ENCODE assay signal across 2 cellular contexts in the genomic region with DNA sequence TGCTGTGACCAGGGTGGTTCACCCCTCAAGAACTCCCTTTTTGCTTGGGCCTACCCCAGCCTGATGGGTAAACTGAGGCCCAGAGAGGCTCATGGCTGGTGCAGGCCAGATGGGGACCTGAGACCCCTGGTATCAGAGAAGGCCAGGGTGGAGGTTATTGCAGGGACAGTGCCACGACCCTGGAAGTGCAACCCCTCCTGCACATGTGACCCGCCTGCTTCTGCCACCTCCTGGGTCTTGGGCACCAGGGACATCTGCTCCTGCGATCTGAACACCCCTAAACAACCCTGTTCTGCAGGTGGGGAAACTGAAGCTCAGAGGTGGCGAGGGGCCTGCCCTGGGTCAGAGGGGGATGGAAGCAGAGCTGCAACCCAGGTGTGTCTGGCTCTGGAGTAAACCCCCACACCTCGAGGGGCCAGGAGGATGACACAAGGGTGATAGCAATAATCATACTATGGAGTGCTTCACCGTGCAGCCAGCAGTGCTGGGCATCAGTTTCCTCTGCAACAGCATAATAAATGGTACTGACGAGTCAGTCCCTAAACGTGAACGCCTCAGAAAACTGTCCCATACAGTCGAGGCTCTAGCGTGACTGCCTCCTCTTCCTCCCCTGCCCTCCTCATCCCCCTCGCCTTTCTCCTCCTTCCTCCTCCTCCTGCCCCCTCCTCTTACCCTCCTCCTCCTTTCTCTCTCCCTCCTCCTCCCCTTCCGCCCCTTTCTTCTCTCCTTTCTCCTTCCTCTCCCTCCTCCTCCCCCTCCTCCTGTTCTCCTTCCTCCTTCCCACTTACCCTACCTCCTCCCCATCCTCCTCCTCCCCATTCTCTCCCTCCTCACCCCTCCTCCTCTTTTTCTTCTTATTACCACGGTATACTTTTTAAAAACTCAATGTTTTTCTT.
TF ChIP-seq lines count a peak whose summit lies in the region.

No MANE protein-coding gene starts in this region.

TF ChIP-seq in IMR-90, 13 proteins besides CTCF, POLR2A, EP300 and RAD21:
- no peak for TF ChIP-seq NFE2L2 (IDR thresholded peaks at IDR 0.05; ENCODE audit: low read depth, low read length)
- TF ChIP-seq CHD1 (IDR thresholded peaks at IDR 0.05; ENCODE audit: low read depth, low read length): no peak
- no peak for TF ChIP-seq SMC3 (IDR thresholded peaks at IDR 0.05; ENCODE audit: low read depth, low read length)
- no peak for TF ChIP-seq MAZ (IDR thresholded peaks at IDR 0.05; ENCODE audit: borderline replicate concordance, low read depth, low read length)
- TF ChIP-seq RCOR1 (IDR thresholded peaks at IDR 0.05; ENCODE audit: insufficient replicate concordance, low read length): no peak
- no peak for TF ChIP-seq FOS (IDR thresholded peaks at IDR 0.05; ENCODE audit: low read depth, low read length)

TF ChIP-seq in K562, 482 proteins besides CTCF, POLR2A, EP300 and RAD21:
- 0 out of 4 replicates have a peak, but pooled peaks of 1 of the 2 experiments have one; percentile 17 for TF ChIP-seq HDAC1 (IDR thresholded peaks at IDR 0.05)
- no peak for TF ChIP-seq KLF1 (tag; IDR thresholded peaks at IDR 0.05)
- TF ChIP-seq, protein P1, sequence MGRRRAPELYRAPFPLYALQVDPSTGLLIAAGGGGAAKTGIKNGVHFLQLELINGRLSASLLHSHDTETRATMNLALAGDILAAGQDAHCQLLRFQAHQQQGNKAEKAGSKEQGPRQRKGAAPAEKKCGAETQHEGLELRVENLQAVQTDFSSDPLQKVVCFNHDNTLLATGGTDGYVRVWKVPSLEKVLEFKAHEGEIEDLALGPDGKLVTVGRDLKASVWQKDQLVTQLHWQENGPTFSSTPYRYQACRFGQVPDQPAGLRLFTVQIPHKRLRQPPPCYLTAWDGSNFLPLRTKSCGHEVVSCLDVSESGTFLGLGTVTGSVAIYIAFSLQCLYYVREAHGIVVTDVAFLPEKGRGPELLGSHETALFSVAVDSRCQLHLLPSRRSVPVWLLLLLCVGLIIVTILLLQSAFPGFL (CRISPR knock-in tag; IDR thresholded peaks at IDR 0.05): no peak
- TF ChIP-seq, protein P2, sequence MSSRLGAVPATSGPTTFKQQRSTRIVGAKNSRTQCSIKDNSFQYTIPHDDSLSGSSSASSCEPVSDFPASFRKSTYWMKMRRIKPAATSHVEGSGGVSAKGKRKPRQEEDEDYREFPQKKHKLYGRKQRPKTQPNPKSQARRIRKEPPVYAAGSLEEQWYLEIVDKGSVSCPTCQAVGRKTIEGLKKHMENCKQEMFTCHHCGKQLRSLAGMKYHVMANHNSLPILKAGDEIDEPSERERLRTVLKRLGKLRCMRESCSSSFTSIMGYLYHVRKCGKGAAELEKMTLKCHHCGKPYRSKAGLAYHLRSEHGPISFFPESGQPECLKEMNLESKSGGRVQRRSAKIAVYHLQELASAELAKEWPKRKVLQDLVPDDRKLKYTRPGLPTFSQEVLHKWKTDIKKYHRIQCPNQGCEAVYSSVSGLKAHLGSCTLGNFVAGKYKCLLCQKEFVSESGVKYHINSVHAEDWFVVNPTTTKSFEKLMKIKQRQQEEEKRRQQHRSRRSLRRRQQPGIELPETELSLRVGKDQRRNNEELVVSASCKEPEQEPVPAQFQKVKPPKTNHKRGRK (tag; IDR thresholded peaks at IDR 0.05): 0 out of 2 replicates have a peak, but pooled peaks have one; percentile 31
- TF ChIP-seq, protein P3, sequence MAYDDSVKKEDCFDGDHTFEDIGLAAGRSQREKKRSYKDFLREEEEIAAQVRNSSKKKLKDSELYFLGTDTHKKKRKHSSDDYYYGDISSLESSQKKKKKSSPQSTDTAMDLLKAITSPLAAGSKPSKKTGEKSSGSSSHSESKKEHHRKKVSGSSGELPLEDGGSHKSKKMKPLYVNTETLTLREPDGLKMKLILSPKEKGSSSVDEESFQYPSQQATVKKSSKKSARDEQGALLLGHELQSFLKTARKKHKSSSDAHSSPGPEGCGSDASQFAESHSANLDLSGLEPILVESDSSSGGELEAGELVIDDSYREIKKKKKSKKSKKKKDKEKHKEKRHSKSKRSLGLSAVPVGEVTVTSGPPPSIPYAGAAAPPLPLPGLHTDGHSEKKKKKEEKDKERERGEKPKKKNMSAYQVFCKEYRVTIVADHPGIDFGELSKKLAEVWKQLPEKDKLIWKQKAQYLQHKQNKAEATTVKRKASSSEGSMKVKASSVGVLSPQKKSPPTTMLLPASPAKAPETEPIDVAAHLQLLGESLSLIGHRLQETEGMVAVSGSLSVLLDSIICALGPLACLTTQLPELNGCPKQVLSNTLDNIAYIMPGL (CRISPR knock-in tag; IDR thresholded peaks at IDR 0.05): no peak
- no peak for TF ChIP-seq ZNF77 (CRISPR knock-in tag; IDR thresholded peaks at IDR 0.05)
- peak; percentile 90 for TF ChIP-seq ZNF263 (CRISPR knock-in tag; IDR thresholded peaks at IDR 0.05; ENCODE audit: borderline replicate concordance)
- TF ChIP-seq, protein P4, sequence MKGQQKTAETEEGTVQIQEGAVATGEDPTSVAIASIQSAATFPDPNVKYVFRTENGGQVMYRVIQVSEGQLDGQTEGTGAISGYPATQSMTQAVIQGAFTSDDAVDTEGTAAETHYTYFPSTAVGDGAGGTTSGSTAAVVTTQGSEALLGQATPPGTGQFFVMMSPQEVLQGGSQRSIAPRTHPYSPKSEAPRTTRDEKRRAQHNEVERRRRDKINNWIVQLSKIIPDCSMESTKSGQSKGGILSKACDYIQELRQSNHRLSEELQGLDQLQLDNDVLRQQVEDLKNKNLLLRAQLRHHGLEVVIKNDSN (CRISPR knock-in tag; IDR thresholded peaks at IDR 0.05): peak; percentile 43; the same call in 1 of the 2 replicates
- TF ChIP-seq ZFX (CRISPR knock-in tag; IDR thresholded peaks at IDR 0.05): 0 out of 2 replicates have a peak, but pooled peaks have one; percentile 6
